28 cellular contexts compared by ENCODE assay signal in genomic region chr1:186557147-186557777, GRCh38.
"Had no signal": no experiment of that assay in that cellular context is flagged by ENCODE, and none has a peak within 500 bp of the region (broad histone marks: within the 10 kb centered on the region; RNA-seq: fewer than 3 reads in every experiment).

No MANE protein-coding gene starts in this region.

- H3K9me3 ChIP-seq: ovary, psoas muscle, suprapubic skin, transverse colon, uterus had no signal

- H3K9ac ChIP-seq: neural progenitor cell, parathyroid adenoma had no signal

- H3K27ac ChIP-seq: neural progenitor cell, ovary, parathyroid adenoma, psoas muscle, skin epidermis, spleen, suprapubic skin, testis, tibial artery, transverse colon, upper lobe of right lung, uterus had no signal

- DNase-seq: natural killer cell; occipital lobe; ovary; posterior cingulate gyrus; psoas muscle; right cardiac atrium; spleen; stimulated activated CD4-positive, alpha-beta T cell treated with anti-CD3 and anti-CD28 coated beads, Interleukin-12 subunit alpha, Interleukin-12 subunit beta, amount 100 ng/mL, for 4 hours; stimulated activated CD4-positive, alpha-beta T cell treated with anti-CD3 and anti-CD28 coated beads, Interleukin-1b, Interleukin-23, amount 100 ng/mL, for 48 hours; stimulated activated CD4-positive, alpha-beta T cell treated with anti-CD3 and anti-CD28 coated beads, Interleukin-4, amount 100 ng/mL, for 1 hour; stimulated activated CD4-positive, alpha-beta T cell treated with anti-CD3 and anti-CD28 coated beads, Interleukin-4, amount 100 ng/mL, for 4 hours; stimulated activated CD8-positive, alpha-beta memory T cell treated with anti-CD3 and anti-CD28 coated beads, Interleukin-4, amount 100 ng/mL, for 48 hours; stimulated activated naive CD4-positive, alpha-beta T cell; stimulated activated naive CD8-positive, alpha-beta T cell treated with anti-CD3 and anti-CD28 coated beads, Interleukin-15, amount 100 ng/mL, for 72 hours; stimulated activated naive CD8-positive, alpha-beta T cell treated with anti-CD3 and anti-CD28 coated beads, Interleukin-15, Interleukin-2, amounts not matched to agents 100 U/mL and 50 U/mL, for 24 hours; substantia nigra; testis; tibial artery; transverse colon; upper lobe of right lung; uterus had no signal

- H3K79me2 ChIP-seq: parathyroid adenoma had no signal

- H3K4me1 ChIP-seq: neural progenitor cell, parathyroid adenoma, psoas muscle, spleen, suprapubic skin, testis, tibial artery, transverse colon, upper lobe of right lung, uterus had no signal

- H3K27me3 ChIP-seq: neural progenitor cell, ovary, spleen, suprapubic skin, testis, tibial artery, transverse colon, upper lobe of right lung, uterus had no signal

- H3K4me2 ChIP-seq: neural progenitor cell, smooth muscle cell had no signal

- H2AFZ ChIP-seq: neural progenitor cell, parathyroid adenoma had no signal

- ATAC-seq: natural killer cell; psoas muscle; right cardiac atrium; sciatic nerve; stimulated activated memory B cell treated with anti-CD40 and anti-IgM and Interleukin-4, amounts not matched to agents 10 μg/mL and 1 μg/mL and 100 μg/mL, for 72 hours; stimulated activated naive CD8-positive, alpha-beta T cell treated with anti-CD3 and anti-CD28 coated beads, Interleukin-15, amount 100 ng/mL, for 72 hours; stimulated activated naive CD8-positive, alpha-beta T cell treated with anti-CD3 and anti-CD28 coated beads, Interleukin-15, Interleukin-2, amounts not matched to agents 100 U/mL and 50 U/mL, for 24 hours; upper lobe of right lung had no signal

- H3K36me3 ChIP-seq: neural progenitor cell, ovary, spleen, suprapubic skin, tibial artery, transverse colon, upper lobe of right lung, uterus had no signal

- H3K4me3 ChIP-seq: neural progenitor cell, ovary, psoas muscle, skin epidermis, smooth muscle cell, spleen, suprapubic skin, testis, tibial artery, transverse colon, upper lobe of right lung, uterus had no signal
